In the genomic region with DNA sequence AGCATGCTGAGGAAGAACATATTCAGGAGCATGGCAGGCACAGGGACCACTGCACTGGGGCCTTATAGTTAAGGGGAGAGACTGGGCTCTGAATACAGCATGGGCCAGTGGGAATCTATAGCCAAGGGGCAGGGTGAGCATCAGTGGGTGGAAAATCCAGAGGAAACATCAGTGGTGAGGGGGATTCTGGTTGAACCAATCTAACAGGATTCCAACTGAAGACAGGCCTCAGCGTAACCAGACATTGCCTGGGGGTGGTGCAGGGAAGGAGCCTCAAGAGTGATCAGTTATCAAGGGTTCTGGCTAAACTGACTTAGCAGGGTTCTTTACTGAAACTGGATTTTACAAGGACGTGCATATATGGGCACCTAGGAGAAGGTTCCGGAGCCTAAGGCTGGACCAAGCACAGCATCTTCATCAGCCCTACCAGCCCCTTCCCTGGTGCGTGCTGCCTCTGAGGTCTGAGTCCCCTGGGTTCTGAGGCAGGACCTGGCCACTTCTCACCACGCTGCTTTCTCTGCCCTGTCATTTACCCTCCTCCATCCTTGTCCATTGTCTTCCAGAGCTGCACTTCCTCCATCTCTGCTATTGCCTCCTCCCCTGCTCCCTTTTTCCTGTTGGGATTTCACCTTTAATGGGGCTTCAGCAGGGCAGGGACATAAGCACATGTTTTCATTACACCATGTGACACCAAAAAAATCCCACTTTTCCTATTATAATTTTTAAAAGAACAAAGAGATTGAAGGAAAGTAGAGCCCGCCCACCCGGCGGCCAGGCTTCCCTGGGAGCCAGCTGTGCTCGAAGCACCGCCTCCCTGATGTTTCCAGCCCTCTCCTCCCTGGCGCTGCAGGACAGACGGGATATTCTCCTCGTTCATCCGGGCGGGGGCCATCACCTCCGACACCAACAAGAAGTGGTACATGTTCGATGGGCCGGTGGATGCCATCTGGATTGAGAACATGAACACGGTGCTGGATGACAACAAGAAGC, we compare ENCODE assay signal across 18 cellular contexts. TPM values are rescaled to one million over a fixed set of nuclear protein-coding genes. Genes with fewer than 3 reads are reported as not detected.
DNase-seq lines count a peak whose midpoint lies in the region; ATAC-seq lines count a peak whose summit lies in the region.
"Had no signal": no experiment of that assay in that cellular context is flagged by ENCODE, and none has a peak within 500 bp of the region (broad histone marks: within the 10 kb centered on the region; RNA-seq: fewer than 3 reads in every experiment).

No MANE protein-coding gene starts in this region.

- ATAC-seq in HG03159 (IDR thresholded peaks at IDR 0.05; ENCODE audit: unreplicated experiment) = no peak
- ATAC-seq: HCT116, left cardiac atrium, T-cell had no signal

- intact Hi-C loops in posterior cingulate gyrus (cut with DNase I) = no loop called here

- DNase-seq in NCI-H510A (lab: John Stamatoyannopoulos, UW) (peak; percentile 15), dermis blood vessel endothelial cell (peak; percentile 31), inferior parietal cortex (ENCODE audit: extremely low spot score) (peak; percentile 5), posterior cingulate gyrus (peak in 8 of 10 donors; percentile 29 to 94 (median 50)), NCI-H526 treated with DMSO at 0.1 percent for 48 hours (lab: John Stamatoyannopoulos, UW) (no peak), GM19238 (ENCODE audit: insufficient read length, low spot score) (no peak)
- DNase-seq: activated naive CD4-positive, alpha-beta T cell treated with anti-CD3 and anti-CD28 coated beads, Interleukin-2, amount 10 ng/mL, durations not matched to agents 7 days and 5 days; activated T-cell treated with anti-CD3 and anti-CD28 coated beads for 4 hours; effector memory CD4-positive, alpha-beta T cell; KG1; left cardiac atrium; NCI-H2029 treated with DMSO at 0.1 percent for 48 hours; OCI-M1; SHP77 treated with DMSO at 0.1 percent for 48 hours; stimulated activated CD4-positive, alpha-beta T cell treated with anti-CD3 and anti-CD28 coated beads, Interleukin-2, amount 100 ng/mL, for 48 hours; T-cell had no signal

RNA-seq across cellular contexts. Expression of a gene that starts 41.6 kb away (rescaled TPM):
- total RNA-seq in dermis blood vessel endothelial cell = 72.7 and 92.1 TPM in 2 replicates

RNA-seq across cellular contexts. Expression of a gene that starts 42.3 kb away (rescaled TPM):
- 2.9 and 4.4 TPM in 2 replicates for total RNA-seq in dermis blood vessel endothelial cell

RNA-seq across cellular contexts. Expression of a gene that starts 52.1 kb away (rescaled TPM):
- total RNA-seq in dermis blood vessel endothelial cell = 3.3 and 5.6 TPM in 2 replicates

Comparison
In these comparisons a context has a peak if more than half of its experiments do, and no peak if none do; other contexts are left out.
1. DNase-seq: peak in NCI-H510A (single experiment), dermis blood vessel endothelial cell (single experiment), inferior parietal cortex (single experiment) and posterior cingulate gyrus (8 of 10); none in NCI-H526 treated with DMSO at 0.1 percent for 48 hours (single experiment) and GM19238 (single experiment).